Comparison of ENCODE assay signal across 17 cellular contexts in the genomic region with DNA sequence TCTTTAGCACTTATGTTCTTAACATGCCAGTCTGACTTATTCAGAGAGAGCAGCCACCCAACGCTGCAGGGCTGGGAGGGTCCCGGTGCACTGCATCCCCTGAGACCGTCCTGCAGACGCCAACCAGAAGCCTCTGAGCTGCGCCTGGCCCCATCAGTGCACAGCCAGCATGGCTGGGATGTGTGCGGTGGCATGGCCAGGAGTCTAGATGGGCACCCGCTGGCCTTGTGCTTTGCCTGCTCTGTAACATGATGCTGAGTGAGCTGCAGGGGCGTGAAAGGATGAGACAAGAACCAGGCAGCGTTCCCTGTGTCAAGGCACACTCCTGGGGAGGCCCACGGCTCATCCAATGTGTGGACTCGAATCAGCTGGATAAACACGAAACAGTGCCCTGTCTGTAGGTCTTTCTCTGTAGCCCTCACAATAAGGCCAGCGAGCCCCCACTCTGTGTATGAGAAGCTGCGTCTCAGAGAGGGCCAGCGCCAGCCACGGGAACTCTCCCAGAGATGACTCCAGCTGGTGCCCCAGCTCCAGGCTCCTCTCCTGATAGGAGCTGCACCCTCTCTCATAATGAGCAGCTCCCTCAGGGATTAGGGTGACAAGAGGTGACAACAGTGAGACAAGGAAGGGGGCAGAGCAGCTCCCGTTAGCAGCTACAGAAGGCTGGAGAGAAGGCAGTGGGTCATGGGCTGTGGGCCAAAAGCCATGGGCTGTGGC.
DNase-seq lines count a peak whose midpoint lies in the region; ATAC-seq, FAIRE-seq and TF ChIP-seq lines count a peak whose summit lies in the region.
"Had no signal": no experiment of that assay in that cellular context is flagged by ENCODE, and none has a peak within 500 bp of the region (broad histone marks: within the 10 kb centered on the region; RNA-seq: fewer than 3 reads in every experiment).

No MANE protein-coding gene starts in this region.

- H3K27ac Mint-ChIP-seq in activated CD4-positive, alpha-beta memory T cell treated with anti-CD3 and anti-CD28 coated beads for 36 hours, result no peak overlapping the region
- no peak overlapping the region for H3K27ac Mint-ChIP-seq in nephron progenitor cell
- no peak overlapping the region for H3K27ac Mint-ChIP-seq in CD4-positive, alpha-beta T cell
- H3K27ac Mint-ChIP-seq: activated CD8-positive, alpha-beta T cell treated with anti-CD3 and anti-CD28 coated beads for 36 hours; T-helper 17 cell had no signal

- H3K27me3 ChIP-seq in pancreas, result no peaks in the 10 kb centered on the region
- H3K27me3 ChIP-seq in CD4-positive, alpha-beta T cell (ENCODE audit: control insufficient read depth, insufficient read depth, low read length), result no peaks in the 10 kb centered on the region

- no peaks in the 10 kb centered on the region for H3K36me3 ChIP-seq in pancreas

- H3K36me3 Mint-ChIP-seq in activated CD4-positive, alpha-beta memory T cell treated with anti-CD3 and anti-CD28 coated beads for 36 hours, result no peaks in the 10 kb centered on the region
- peaks cover 26% of the 10 kb centered on the region for H3K36me3 Mint-ChIP-seq in nephron progenitor cell (ENCODE audit: low read depth)
- H3K36me3 Mint-ChIP-seq in CD4-positive, alpha-beta T cell (ENCODE audit: low read depth), result no peaks in the 10 kb centered on the region

- H3K4me1 ChIP-seq in pancreas, result peaks cover 51 to 76% (median 56%) of the 10 kb centered on the region in 3 donors

- DNase-seq in Right ventricle myocardium inferior (ENCODE audit: missing footprints) (no peak), cardiac septum (ENCODE audit: low spot score) (no peak), left cardiac atrium (peak; percentile 49), pancreas (peak in 1 of 6 donors; percentile 44), nephron progenitor cell (no peak)
- DNase-seq in activated CD4-positive, alpha-beta memory T cell treated with anti-CD3 and anti-CD28 coated beads for 36 hours, result no peak
- no peak for DNase-seq in CD4-positive, alpha-beta T cell
- DNase-seq: activated CD8-positive, alpha-beta T cell treated with anti-CD3 and anti-CD28 coated beads for 36 hours; activated naive CD4-positive, alpha-beta T cell; DMS79 treated with DMSO at 0.1 percent for 48 hours; NCI-H1930; T-helper 17 cell had no signal

- CTCF ChIA-PET in activated CD4-positive, alpha-beta memory T cell treated with anti-CD3 and anti-CD28 coated beads for 36 hours (lab: Charles Lee), result no interaction called here
- CTCF ChIA-PET in CD4-positive, alpha-beta T cell (lab: Charles Lee), result no interaction called here

- no peaks in the 10 kb centered on the region for H3K27me3 Mint-ChIP-seq in activated CD4-positive, alpha-beta memory T cell treated with anti-CD3 and anti-CD28 coated beads for 36 hours
- H3K27me3 Mint-ChIP-seq in nephron progenitor cell (ENCODE audit: low read depth, poor library complexity), result peaks cover 3% of the 10 kb centered on the region
- no peaks in the 10 kb centered on the region for H3K27me3 Mint-ChIP-seq in CD4-positive, alpha-beta T cell
- H3K27me3 Mint-ChIP-seq: activated CD8-positive, alpha-beta T cell treated with anti-CD3 and anti-CD28 coated beads for 36 hours; central memory CD8-positive, alpha-beta T cell; T-helper 17 cell had no signal

- WGBS in pancreas, 2 donors, result 58 to 64% methylated on average over 17 of the region's 17 CpGs

- peak; percentile 55 for ATAC-seq in Right ventricle myocardium inferior
- peak; percentile 51 to 64 for ATAC-seq in left cardiac atrium
- ATAC-seq in pancreas, result peak; percentile 2 to 12 (median 9)
- no peak for ATAC-seq in HG02678 (IDR thresholded peaks at IDR 0.05; ENCODE audit: unreplicated experiment)
- no peak for ATAC-seq in CD4-positive, alpha-beta T cell (ENCODE audit: poor library complexity)
- ATAC-seq: activated CD8-positive, alpha-beta T cell treated with anti-CD3 and anti-CD28 coated beads for 36 hours; K562; T-helper 17 cell had no signal

- intact Hi-C loops in Right ventricle myocardium inferior (cut with DNase I) (no loop called here), cardiac septum (cut with DNase I) (no loop called here), left cardiac atrium (cut with DNase I) (no loop called here), pancreas (cut with DNase I) (no loop called here)
- intact Hi-C loops in activated CD4-positive, alpha-beta memory T cell treated with anti-CD3 and anti-CD28 coated beads for 36 hours (cut with micrococcal nuclease), result no loop called here
- intact Hi-C loops in CD4-positive, alpha-beta T cell (cut with DNase I, micrococcal nuclease), result no loop called here

- TF ChIP-seq CTCF in pancreas (IDR thresholded peaks at IDR 0.05) (no peak), nephron progenitor cell (IDR thresholded peaks at IDR 0.05) (no peak)
- no peak for TF ChIP-seq CTCF in CD4-positive, alpha-beta T cell (IDR thresholded peaks at IDR 0.05)

- H3K4me3 Mint-ChIP-seq in activated CD4-positive, alpha-beta memory T cell treated with anti-CD3 and anti-CD28 coated beads for 36 hours, result no peak overlapping the region
- H3K4me3 Mint-ChIP-seq in nephron progenitor cell, result no peak overlapping the region
- H3K4me3 Mint-ChIP-seq in CD4-positive, alpha-beta T cell, result no peak overlapping the region
- H3K4me3 Mint-ChIP-seq: activated CD8-positive, alpha-beta T cell treated with anti-CD3 and anti-CD28 coated beads for 36 hours; central memory CD8-positive, alpha-beta T cell; T-helper 17 cell had no signal

- no peak overlapping the region for H3K4me3 ChIP-seq in pancreas
- H3K4me3 ChIP-seq: K562, PC-9, skin epidermis had no signal

- POLR2A ChIA-PET in activated CD4-positive, alpha-beta memory T cell treated with anti-CD3 and anti-CD28 coated beads for 36 hours (lab: Charles Lee), result no interaction called here
- POLR2A ChIA-PET in CD4-positive, alpha-beta T cell (lab: Charles Lee), result no interaction called here

- peaks cover 7% of the 10 kb centered on the region for H3K4me1 Mint-ChIP-seq in activated CD4-positive, alpha-beta memory T cell treated with anti-CD3 and anti-CD28 coated beads for 36 hours (ENCODE audit: low read depth)
- peaks cover 84% of the 10 kb centered on the region for H3K4me1 Mint-ChIP-seq in nephron progenitor cell
- H3K4me1 Mint-ChIP-seq in CD4-positive, alpha-beta T cell (ENCODE audit: low read depth), result no peaks in the 10 kb centered on the region
- H3K4me1 Mint-ChIP-seq: central memory CD8-positive, alpha-beta T cell; T-helper 17 cell had no signal

- H3K9me3 Mint-ChIP-seq in activated CD4-positive, alpha-beta memory T cell treated with anti-CD3 and anti-CD28 coated beads for 36 hours, result no peaks in the 10 kb centered on the region
- peaks cover 10% of the 10 kb centered on the region for H3K9me3 Mint-ChIP-seq in nephron progenitor cell
- no peaks in the 10 kb centered on the region for H3K9me3 Mint-ChIP-seq in CD4-positive, alpha-beta T cell
- H3K9me3 Mint-ChIP-seq: central memory CD8-positive, alpha-beta T cell had no signal

- peak overlapping the region; percentile 82 to 85 (median 84) for H3K27ac ChIP-seq in pancreas
- no peak overlapping the region for H3K27ac ChIP-seq in CD4-positive, alpha-beta T cell (ENCODE audit: low read depth, low read length)

- FAIRE-seq in pancreas (lab: Jason Lieb, UNC), result no peak
- FAIRE-seq: K562 had no signal

- no peaks in the 10 kb centered on the region for H3K9me3 ChIP-seq in pancreas
- no peaks in the 10 kb centered on the region for H3K9me3 ChIP-seq in CD4-positive, alpha-beta T cell (ENCODE audit: control insufficient read depth, low read length)

Comparison
In these comparisons a context has a peak if more than half of its experiments do, and no peak if none do; other contexts are left out.
1. ATAC-seq: peak in Right ventricle myocardium inferior (single experiment), left cardiac atrium (2 of 2) and pancreas (4 of 4); none in HG02678 (single experiment) and CD4-positive, alpha-beta T cell (single experiment).